8 cellular contexts compared by ENCODE assay signal in the genomic region with DNA sequence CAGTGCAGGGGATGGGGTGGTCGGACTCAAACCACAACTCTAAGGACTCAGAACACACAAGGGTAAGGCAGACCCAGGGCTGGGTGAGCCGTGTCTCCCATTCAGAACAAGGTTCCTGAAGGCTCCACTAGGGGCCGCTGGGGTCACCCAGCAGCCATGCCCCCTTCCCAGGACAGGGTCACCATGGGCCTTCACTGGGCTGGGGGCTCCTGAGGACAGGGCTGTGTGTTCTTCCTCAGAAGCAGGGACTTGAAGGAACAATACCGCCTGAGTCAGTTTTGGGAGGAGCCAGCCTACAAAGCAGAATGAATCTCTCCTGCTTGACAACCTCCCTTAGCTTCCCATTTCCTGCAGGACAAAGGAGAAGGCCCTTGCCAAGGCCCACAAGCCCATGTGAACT. TPM values are rescaled to one million over a fixed set of nuclear protein-coding genes. Genes with fewer than 3 reads are reported as not detected.
DNase-seq lines count a peak whose midpoint lies in the region; ATAC-seq, FAIRE-seq and TF ChIP-seq lines count a peak whose summit lies in the region.

No MANE protein-coding gene starts in this region.

- H3K79me2 ChIP-seq in SU-DHL-6 (ENCODE audit: insufficient read depth, low read length) = no peaks in the 10 kb centered on the region

- ATAC-seq in left ventricle myocardium superior = peak; percentile 15
- ATAC-seq in GM18909 (IDR thresholded peaks at IDR 0.05; ENCODE audit: poor library complexity, unreplicated experiment) = no peak

- H3K4me3 ChIP-seq in SU-DHL-6 (ENCODE audit: insufficient read depth, low read length, poor library complexity, severe bottlenecking) (no peak overlapping the region), ascending aorta (no peak overlapping the region)

- H3K27me3 ChIP-seq in SU-DHL-6 (ENCODE audit: low read length) = no peaks in the 10 kb centered on the region
- H3K27me3 ChIP-seq in ascending aorta = no peaks in the 10 kb centered on the region

- H3K4me2 ChIP-seq in SU-DHL-6 (ENCODE audit: low read depth, low read length, poor library complexity, severe bottlenecking) = no peak overlapping the region

- intact Hi-C loops in left ventricle myocardium superior (cut with micrococcal nuclease) (no loop called here), ascending aorta (cut with DNase I) (no loop called here)

- peak; percentile 37 for FAIRE-seq in urothelium cell line (lab: Jason Lieb, UNC)

- H3F3A ChIP-seq in SU-DHL-6 (ENCODE audit: insufficient read depth) = no peaks in the 10 kb centered on the region

- H3K9ac ChIP-seq in SU-DHL-6 (ENCODE audit: low read length) = no peak overlapping the region

- H3K27ac ChIP-seq in SU-DHL-6 (ENCODE audit: low read depth, low read length) (no peak overlapping the region), ascending aorta (no peak overlapping the region)

- no peak overlapping the region for H2AFZ ChIP-seq in SU-DHL-6 (ENCODE audit: low read depth, low read length, severe bottlenecking)

- H3K4me1 ChIP-seq in ascending aorta = peaks cover 0 to 3% of the 10 kb centered on the region in 2 donors

- H4K20me1 ChIP-seq in SU-DHL-6 (ENCODE audit: low read depth, low read length) = no peaks in the 10 kb centered on the region

- no peaks in the 10 kb centered on the region for H3K9me3 ChIP-seq in SU-DHL-6 (ENCODE audit: insufficient read depth, low read length)
- H3K9me3 ChIP-seq in ascending aorta = no peaks in the 10 kb centered on the region

- no peaks in the 10 kb centered on the region for H3K36me3 ChIP-seq in SU-DHL-6 (ENCODE audit: low read length)
- peaks cover under 1 to 5% of the 10 kb centered on the region in 2 donors for H3K36me3 ChIP-seq in ascending aorta

- H3K9me2 ChIP-seq in SU-DHL-6 (replicated peaks; ENCODE audit: insufficient read depth, low read length) = no peaks in the 10 kb centered on the region

- peak; percentile 7 for DNase-seq in stimulated activated CD4-positive, alpha-beta T cell treated with anti-CD3 and anti-CD28 coated beads, Interleukin-1b, Interleukin-23, amount 100 ng/mL, for 48 hours
- DNase-seq in stimulated activated CD4-positive, alpha-beta T cell treated with anti-CD3 and anti-CD28 coated beads, Interleukin-12 subunit alpha, Interleukin-12 subunit beta, amount 100 ng/mL, for 4 hours = no peak
- DNase-seq in left ventricle myocardium superior = no peak
- DNase-seq in urothelium cell line (ENCODE audit: low spot score) = no peak
- no peak for DNase-seq in ascending aorta (ENCODE audit: low spot score in 2 of 2)
- DNase-seq in NCI-H146 treated with DMSO at 0.1 percent for 48 hours (lab: John Stamatoyannopoulos, UW; ENCODE audit: unreplicated experiment) = no peak

- peak; percentile 30 for TF ChIP-seq CTCF in SU-DHL-6 (IDR thresholded peaks at IDR 0.05; ENCODE audit: insufficient read depth, low read length, poor library complexity, severe bottlenecking)
- no peak for TF ChIP-seq CTCF in ascending aorta (IDR thresholded peaks at IDR 0.05)

RNA-seq across cellular contexts. Expression of a gene that starts 15.4 kb away (rescaled TPM):
- total RNA-seq in left ventricle myocardium superior (0.92 TPM), ascending aorta (43.9 TPM)

RNA-seq across cellular contexts. Expression of a gene that starts 41.4 kb away (rescaled TPM):
- total RNA-seq in left ventricle myocardium superior (78.6 TPM), ascending aorta (75.9 TPM)

Comparison
In these comparisons a context has a peak if more than half of its experiments do, and no peak if none do; other contexts are left out.
1. RNA of a gene that starts 15.4 kb away (total RNA-seq): 43.9 TPM in ascending aorta (single experiment); 0.92 TPM in left ventricle myocardium superior (single experiment); every median in the first group is over 10 times any median in the second.